ENCODE assay signal across 18 cellular contexts in genomic region chr11:68254421-68254820, GRCh38.
"Had no signal": no experiment of that assay in that cellular context is flagged by ENCODE, and none has a peak within 500 bp of the region (broad histone marks: within the 10 kb centered on the region; RNA-seq: fewer than 3 reads in every experiment).

No MANE protein-coding gene starts in this region.

- H3K27ac ChIP-seq: HL-60 had no signal

- DNase-seq: KBM-7, NCI-H1092, NCI-H1105 treated with DMSO at 0.1 percent for 48 hours, NCI-H1436, NCI-H187, NCI-H2029, NCI-H2081 treated with DMSO at 0.1 percent for 48 hours, NCI-H2171, NCI-H226, NCI-H446, NCI-H510A, NCI-H524 treated with DMSO at 0.1 percent for 48 hours, NCI-H69, NCI-H774, RPMI8226, SHP77, SK-N-SH had no signal

- H3K9ac ChIP-seq: SK-N-SH had no signal

- H3K4me2 ChIP-seq: SK-N-SH had no signal

- H3K9me3 ChIP-seq: SK-N-SH had no signal
